ENCODE assay signal across 15 cellular contexts in genomic region chr5:1477341-1477740, GRCh38. TPM values are rescaled to one million over a fixed set of nuclear protein-coding genes. Genes with fewer than 3 reads are reported as not detected.
DNase-seq lines count a peak whose midpoint lies in the region; ATAC-seq and TF ChIP-seq lines count a peak whose summit lies in the region.
"Had no signal": no experiment of that assay in that cellular context is flagged by ENCODE, and none has a peak within 500 bp of the region (broad histone marks: within the 10 kb centered on the region; RNA-seq: fewer than 3 reads in every experiment).

No MANE protein-coding gene starts in this region.

- peaks cover 18 to 24% of the 10 kb centered on the region in 2 donors for H3K4me1 Mint-ChIP-seq in effector memory CD8-positive, alpha-beta T cell (ENCODE audit: low read depth in 2 of 2)
- H3K4me1 Mint-ChIP-seq in activated T-helper 2 cell treated with anti-CD3 and anti-CD28 coated beads, Interferon-gamma antibody, Interleukin-2, Interleukin-4, amounts not matched to agents 10 μg/mL and 5 μg/mL and 100 μg/mL, durations not matched to agents 14 hours and 24 hours and 36 hours (ENCODE audit: low read depth): no peaks in the 10 kb centered on the region

- H3K9me3 ChIP-seq in lower lobe of right lung: no peaks in the 10 kb centered on the region
- H3K9me3 ChIP-seq in tibial nerve: no peaks in the 10 kb centered on the region
- H3K9me3 ChIP-seq in esophagus muscularis mucosa: no peaks in the 10 kb centered on the region
- H3K9me3 ChIP-seq: suprapubic skin had no signal

- H3K27me3 Mint-ChIP-seq in effector memory CD8-positive, alpha-beta T cell: no peaks in the 10 kb centered on the region
- no peaks in the 10 kb centered on the region for H3K27me3 Mint-ChIP-seq in activated T-helper 2 cell treated with anti-CD3 and anti-CD28 coated beads, Interferon-gamma antibody, Interleukin-2, Interleukin-4, amounts not matched to agents 10 μg/mL and 5 μg/mL and 100 μg/mL, durations not matched to agents 14 hours and 24 hours and 36 hours (ENCODE audit: low read depth)
- H3K27me3 Mint-ChIP-seq: activated naive CD8-positive, alpha-beta T cell had no signal

- peak; percentile 30 for ATAC-seq in effector memory CD8-positive, alpha-beta T cell (replicated peaks)
- peak; percentile 51 to 73 for ATAC-seq in lower lobe of right lung

- H3K27ac ChIP-seq in lower lobe of right lung (no peak overlapping the region), tibial nerve (peak overlapping the region in 1 of 4 donors; percentile 58), esophagus muscularis mucosa (replicated peaks in 1 of 4) (peak overlapping the region in 1 of 4 donors; percentile 45)
- H3K27ac ChIP-seq: suprapubic skin had no signal

- no peak for TF ChIP-seq POLR2A in tibial nerve (IDR thresholded peaks at IDR 0.05)
- no peak for TF ChIP-seq POLR2A in esophagus muscularis mucosa (IDR thresholded peaks at IDR 0.05; ENCODE audit: low read depth)

- WGBS in tibial nerve, 2 donors: 76 to 79% methylated on average over 16 of the region's 16 CpGs
- 79% methylated on average over 10 of the region's 16 CpGs for WGBS in esophagus muscularis mucosa

- H3K9me3 Mint-ChIP-seq in effector memory CD8-positive, alpha-beta T cell: no peaks in the 10 kb centered on the region
- H3K9me3 Mint-ChIP-seq in activated T-helper 2 cell treated with anti-CD3 and anti-CD28 coated beads, Interferon-gamma antibody, Interleukin-2, Interleukin-4, amounts not matched to agents 10 μg/mL and 5 μg/mL and 100 μg/mL, durations not matched to agents 14 hours and 24 hours and 36 hours: no peaks in the 10 kb centered on the region
- H3K9me3 Mint-ChIP-seq: HFFc6 had no signal

- H3K4me1 ChIP-seq in lower lobe of right lung (peaks cover 9% of the 10 kb centered on the region), tibial nerve (peaks cover 0 to 11% (median 0%) of the 10 kb centered on the region in 4 donors), esophagus muscularis mucosa (peaks cover 0 to 8% (median 4%) of the 10 kb centered on the region in 4 donors)

- intact Hi-C loops in lower lobe of right lung (cut with DNase I) (no loop called here), esophagus muscularis mucosa (cut with DNase I) (loop anchor here (5.0 kb wide), 1 partner anchor 165 kb away; no protein-coding TSS in a partner anchor)
- intact Hi-C loops in activated T-helper 2 cell treated with anti-CD3 and anti-CD28 coated beads, Interferon-gamma antibody, Interleukin-2, Interleukin-4, amounts not matched to agents 10 μg/mL and 5 μg/mL and 100 μg/mL, durations not matched to agents 14 hours and 24 hours and 36 hours (cut with micrococcal nuclease): no loop called here

- DNase-seq in NOMO-1 treated with DMSO at 0.1 percent for 48 hours (lab: John Stamatoyannopoulos, UW; ENCODE audit: unreplicated experiment) (peak; percentile 95), lower lobe of right lung (peak; percentile 85), tibial nerve (ENCODE audit: low spot score in 2 of 2) (peak in 1 of 2 donors; percentile 57), esophagus muscularis mucosa (ENCODE audit: extremely low spot score) (no peak), NCI-H1694 (lab: John Stamatoyannopoulos, UW) (no peak)
- DNase-seq in effector memory CD8-positive, alpha-beta T cell: no peak
- no peak for DNase-seq in activated T-helper 2 cell treated with anti-CD3 and anti-CD28 coated beads, Interferon-gamma antibody, Interleukin-2, Interleukin-4, amounts not matched to agents 10 μg/mL and 5 μg/mL and 100 μg/mL, durations not matched to agents 14 hours and 24 hours and 36 hours (ENCODE audit: low spot score)
- DNase-seq in activated CD8-positive, alpha-beta memory T cell treated with anti-CD3 and anti-CD28 coated beads, Interleukin-2, amount 50 U/mL, for 4 hours: no peak
- DNase-seq: HFFc6, NCI-H1436 treated with DMSO at 0.1 percent for 48 hours, NCI-H510A treated with DMSO at 0.1 percent for 48 hours, T1000 had no signal

- no peak overlapping the region for H3K27ac Mint-ChIP-seq in effector memory CD8-positive, alpha-beta T cell
- H3K27ac Mint-ChIP-seq in activated T-helper 2 cell treated with anti-CD3 and anti-CD28 coated beads, Interferon-gamma antibody, Interleukin-2, Interleukin-4, amounts not matched to agents 10 μg/mL and 5 μg/mL and 100 μg/mL, durations not matched to agents 14 hours and 24 hours and 36 hours: no peak overlapping the region
- H3K27ac Mint-ChIP-seq: activated naive CD8-positive, alpha-beta T cell; HFFc6 had no signal

- TF ChIP-seq EP300 in tibial nerve (IDR thresholded peaks at IDR 0.05): peak; percentile 73 to 76
- TF ChIP-seq EP300 in esophagus muscularis mucosa (IDR thresholded peaks at IDR 0.05): no peak

- H3K4me3 ChIP-seq in lower lobe of right lung (no peak overlapping the region), tibial nerve (no peak overlapping the region), esophagus muscularis mucosa (no peak overlapping the region)
- H3K4me3 ChIP-seq: suprapubic skin had no signal

- H3K36me3 ChIP-seq in lower lobe of right lung (peaks cover 85% of the 10 kb centered on the region), tibial nerve (peaks cover 0 to 57% (median 6%) of the 10 kb centered on the region in 3 donors), esophagus muscularis mucosa (peaks cover 21 to 71% (median 54%) of the 10 kb centered on the region in 4 donors)

- peaks cover 63% of the 10 kb centered on the region for H3K36me3 Mint-ChIP-seq in effector memory CD8-positive, alpha-beta T cell (ENCODE audit: insufficient read depth)
- H3K36me3 Mint-ChIP-seq in activated T-helper 2 cell treated with anti-CD3 and anti-CD28 coated beads, Interferon-gamma antibody, Interleukin-2, Interleukin-4, amounts not matched to agents 10 μg/mL and 5 μg/mL and 100 μg/mL, durations not matched to agents 14 hours and 24 hours and 36 hours (ENCODE audit: low read depth): peaks cover 33% of the 10 kb centered on the region
- H3K36me3 Mint-ChIP-seq: activated naive CD8-positive, alpha-beta T cell had no signal

- H3K27me3 ChIP-seq in lower lobe of right lung (ENCODE audit: low read depth): no peaks in the 10 kb centered on the region
- no peaks in the 10 kb centered on the region for H3K27me3 ChIP-seq in tibial nerve
- H3K27me3 ChIP-seq in esophagus muscularis mucosa: no peaks in the 10 kb centered on the region
- H3K27me3 ChIP-seq: suprapubic skin had no signal

- H3K4me3 Mint-ChIP-seq in effector memory CD8-positive, alpha-beta T cell: no peak overlapping the region
- H3K4me3 Mint-ChIP-seq in activated T-helper 2 cell treated with anti-CD3 and anti-CD28 coated beads, Interferon-gamma antibody, Interleukin-2, Interleukin-4, amounts not matched to agents 10 μg/mL and 5 μg/mL and 100 μg/mL, durations not matched to agents 14 hours and 24 hours and 36 hours (ENCODE audit: low read depth): no peak overlapping the region
- H3K4me3 Mint-ChIP-seq: activated naive CD8-positive, alpha-beta T cell; HFFc6 had no signal

- TF ChIP-seq CTCF in lower lobe of right lung (IDR thresholded peaks at IDR 0.05): no peak
- TF ChIP-seq CTCF in tibial nerve (IDR thresholded peaks at IDR 0.05): no peak
- no peak for TF ChIP-seq CTCF in esophagus muscularis mucosa (IDR thresholded peaks at IDR 0.05)

RNA-seq across cellular contexts. Expression of gene SLC6A3, which starts 32.1 kb away (rescaled TPM):
- 0.12 TPM for total RNA-seq in lower lobe of right lung
- total RNA-seq in tibial nerve: under 1 TPM in 2 of 4 donors, not detected in 2; 0.20 to 0.90 TPM
- total RNA-seq in esophagus muscularis mucosa: under 1 TPM in 1 of 4 donors, not detected in 3; 0.06 TPM
- not detected in 2 replicates for total RNA-seq in activated T-helper 2 cell treated with anti-CD3 and anti-CD28 coated beads, Interferon-gamma antibody, Interleukin-2, Interleukin-4, amounts not matched to agents 10 μg/mL and 5 μg/mL and 100 μg/mL, durations not matched to agents 14 hours and 24 hours and 36 hours
- total RNA-seq: chondrocyte, HFFc6 had no signal

RNA-seq across cellular contexts. Expression of gene LPCAT1, which starts 46.4 kb away (rescaled TPM):
- total RNA-seq in lower lobe of right lung (475 TPM), tibial nerve (10 to 100 TPM; 23.4 to 45.3 (median 26.8) TPM), esophagus muscularis mucosa (10 to 100 TPM; 22.5 to 51.7 (median 35.0) TPM)
- total RNA-seq in activated T-helper 2 cell treated with anti-CD3 and anti-CD28 coated beads, Interferon-gamma antibody, Interleukin-2, Interleukin-4, amounts not matched to agents 10 μg/mL and 5 μg/mL and 100 μg/mL, durations not matched to agents 14 hours and 24 hours and 36 hours: 78.4 and 79.0 TPM in 2 replicates

Comparison
In these comparisons a context has a peak if more than half of its experiments do, and no peak if none do; other contexts are left out.
1. DNase-seq: peak in NOMO-1 treated with DMSO at 0.1 percent for 48 hours (single experiment) and lower lobe of right lung (single experiment); none in effector memory CD8-positive, alpha-beta T cell (0 of 3), esophagus muscularis mucosa (single experiment), activated T-helper 2 cell treated with anti-CD3 and anti-CD28 coated beads, Interferon-gamma antibody, Interleukin-2, Interleukin-4, amounts not matched to agents 10 μg/mL and 5 μg/mL and 100 μg/mL, durations not matched to agents 14 hours and 24 hours and 36 hours (single experiment), NCI-H1694 (single experiment) and activated CD8-positive, alpha-beta memory T cell treated with anti-CD3 and anti-CD28 coated beads, Interleukin-2, amount 50 U/mL, for 4 hours (single experiment).